In genomic region chr6:35400901-35401311, GRCh38 we compare ENCODE assay signal across 9 cellular contexts. TPM values are rescaled to one million over a fixed set of nuclear protein-coding genes. Genes with fewer than 3 reads are reported as not detected.
DNase-seq lines count a peak whose midpoint lies in the region; ATAC-seq, FAIRE-seq and TF ChIP-seq lines count a peak whose summit lies in the region.
"Had no signal": no experiment of that assay in that cellular context is flagged by ENCODE, and none has a peak within 500 bp of the region (broad histone marks: within the 10 kb centered on the region; RNA-seq: fewer than 3 reads in every experiment).

No MANE protein-coding gene starts in this region.

- H3K9me3 Mint-ChIP-seq in activated naive CD4-positive, alpha-beta T cell treated with anti-CD3 and anti-CD28 coated beads, Interleukin-2, amount 50 U/mL, for 72 hours = no peaks in the 10 kb centered on the region

- no peaks in the 10 kb centered on the region for H3K36me3 Mint-ChIP-seq in activated naive CD4-positive, alpha-beta T cell treated with anti-CD3 and anti-CD28 coated beads, Interleukin-2, amount 50 U/mL, for 72 hours

- in situ Hi-C loops in GM13976 (cut with MboI; ENCODE audit: low sequenced_read_pairs, unreplicated experiment) = no loop called here

- H3K27ac Mint-ChIP-seq in activated naive CD4-positive, alpha-beta T cell treated with anti-CD3 and anti-CD28 coated beads, Interleukin-2, amount 50 U/mL, for 72 hours = peak overlapping the region; percentile 80 to 88

- no peak for DNase-seq in activated naive CD4-positive, alpha-beta T cell treated with anti-CD3 and anti-CD28 coated beads, Interleukin-2, amount 50 U/mL, for 72 hours (ENCODE audit: low spot score in 2 of 2)
- no peak for DNase-seq in activated naive CD4-positive, alpha-beta T cell (lab: John Stamatoyannopoulos, UW)
- DNase-seq in left colon = peak in 1 of 2 donors; percentile 36
- DNase-seq in urothelium cell line (ENCODE audit: low spot score) = peak; percentile 70
- DNase-seq in cerebellar cortex (ENCODE audit: low spot score) = no peak
- DNase-seq in GM13976 (ENCODE audit: low spot score) = no peak
- DNase-seq: stimulated activated naive CD8-positive, alpha-beta T cell treated with anti-CD3 and anti-CD28 coated beads, Interleukin-15, Interleukin-2, amounts not matched to agents 100 U/mL and 50 U/mL, for 24 hours had no signal

- intact Hi-C loops in left colon (cut with DNase I, micrococcal nuclease) = no loop called here

- no peak for TF ChIP-seq CTCF in GM13976 (IDR thresholded peaks at IDR 0.05; ENCODE audit: borderline replicate concordance, control extremely low read depth, extremely low read depth, insufficient read depth, missing control alignments)

- ATAC-seq in activated naive CD4-positive, alpha-beta T cell treated with anti-CD3 and anti-CD28 coated beads, Interleukin-2, amount 50 U/mL, for 72 hours = peak in 1 of 2 donors; percentile 36
- ATAC-seq in SK-N-SH treated with all-trans-retinoic acid at 6 μM for 48 hours = peak; percentile 56; the same call in 2 of the 3 replicates
- ATAC-seq in left colon = peak; percentile 71
- ATAC-seq in GM21717 (IDR thresholded peaks at IDR 0.05; ENCODE audit: unreplicated experiment) = no peak
- ATAC-seq: stimulated activated naive CD8-positive, alpha-beta T cell treated with anti-CD3 and anti-CD28 coated beads, Interleukin-15, Interleukin-2, amounts not matched to agents 100 U/mL and 50 U/mL, for 24 hours had no signal

- no peak for FAIRE-seq in urothelium cell line (lab: Jason Lieb, UNC)

TF ChIP-seq in SK-N-SH treated with all-trans-retinoic acid at 6 μM for 48 hours, 23 proteins besides CTCF, POLR2A, EP300 and RAD21:
- TF ChIP-seq ZFP3 (CRISPR knock-in tag; IDR thresholded peaks at IDR 0.05) (no peak), ZFP30 (CRISPR knock-in tag; IDR thresholded peaks at IDR 0.05) (no peak), SNAI2 (CRISPR knock-in tag; IDR thresholded peaks at IDR 0.05) (no peak), ZNF8 (CRISPR knock-in tag; IDR thresholded peaks at IDR 0.05) (no peak), TCF4 (CRISPR knock-in tag; IDR thresholded peaks at IDR 0.05; ENCODE audit: borderline replicate concordance) (no peak), ESRRG (CRISPR knock-in tag; IDR thresholded peaks at IDR 0.05) (no peak), GLIS3 (CRISPR knock-in tag; IDR thresholded peaks at IDR 0.05) (no peak), POU6F1 (CRISPR knock-in tag; IDR thresholded peaks at IDR 0.05; ENCODE audit: borderline replicate concordance, low read depth) (no peak), ARNTL (CRISPR knock-in tag; IDR thresholded peaks at IDR 0.05; ENCODE audit: borderline replicate concordance, low read depth) (no peak), TOX (CRISPR knock-in tag; IDR thresholded peaks at IDR 0.05; ENCODE audit: borderline replicate concordance) (no peak), CSRNP3 (CRISPR knock-in tag; IDR thresholded peaks at IDR 0.05) (no peak), ZC3H10 (CRISPR knock-in tag; IDR thresholded peaks at IDR 0.05) (no peak), TSHZ2 (CRISPR knock-in tag; IDR thresholded peaks at IDR 0.05) (no peak), PPARA (CRISPR knock-in tag; IDR thresholded peaks at IDR 0.05; ENCODE audit: borderline replicate concordance) (no peak), ISL1 (CRISPR knock-in tag; IDR thresholded peaks at IDR 0.05) (no peak)
- TF ChIP-seq, protein P1, sequence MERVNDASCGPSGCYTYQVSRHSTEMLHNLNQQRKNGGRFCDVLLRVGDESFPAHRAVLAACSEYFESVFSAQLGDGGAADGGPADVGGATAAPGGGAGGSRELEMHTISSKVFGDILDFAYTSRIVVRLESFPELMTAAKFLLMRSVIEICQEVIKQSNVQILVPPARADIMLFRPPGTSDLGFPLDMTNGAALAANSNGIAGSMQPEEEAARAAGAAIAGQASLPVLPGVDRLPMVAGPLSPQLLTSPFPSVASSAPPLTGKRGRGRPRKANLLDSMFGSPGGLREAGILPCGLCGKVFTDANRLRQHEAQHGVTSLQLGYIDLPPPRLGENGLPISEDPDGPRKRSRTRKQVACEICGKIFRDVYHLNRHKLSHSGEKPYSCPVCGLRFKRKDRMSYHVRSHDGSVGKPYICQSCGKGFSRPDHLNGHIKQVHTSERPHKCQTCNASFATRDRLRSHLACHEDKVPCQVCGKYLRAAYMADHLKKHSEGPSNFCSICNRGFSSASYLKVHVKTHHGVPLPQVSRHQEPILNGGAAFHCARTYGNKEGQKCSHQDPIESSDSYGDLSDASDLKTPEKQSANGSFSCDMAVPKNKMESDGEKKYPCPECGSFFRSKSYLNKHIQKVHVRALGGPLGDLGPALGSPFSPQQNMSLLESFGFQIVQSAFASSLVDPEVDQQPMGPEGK (CRISPR knock-in tag; IDR thresholded peaks at IDR 0.05; ENCODE audit: borderline replicate concordance) = no peak
- TF ChIP-seq, protein P2, sequence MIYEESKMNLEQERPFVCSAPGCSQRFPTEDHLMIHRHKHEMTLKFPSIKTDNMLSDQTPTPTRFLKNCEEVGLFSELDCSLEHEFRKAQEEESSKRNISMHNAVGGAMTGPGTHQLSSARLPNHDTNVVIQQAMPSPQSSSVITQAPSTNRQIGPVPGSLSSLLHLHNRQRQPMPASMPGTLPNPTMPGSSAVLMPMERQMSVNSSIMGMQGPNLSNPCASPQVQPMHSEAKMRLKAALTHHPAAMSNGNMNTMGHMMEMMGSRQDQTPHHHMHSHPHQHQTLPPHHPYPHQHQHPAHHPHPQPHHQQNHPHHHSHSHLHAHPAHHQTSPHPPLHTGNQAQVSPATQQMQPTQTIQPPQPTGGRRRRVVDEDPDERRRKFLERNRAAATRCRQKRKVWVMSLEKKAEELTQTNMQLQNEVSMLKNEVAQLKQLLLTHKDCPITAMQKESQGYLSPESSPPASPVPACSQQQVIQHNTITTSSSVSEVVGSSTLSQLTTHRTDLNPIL (CRISPR knock-in tag; IDR thresholded peaks at IDR 0.05; ENCODE audit: low read depth) = no peak

RNA-seq across cellular contexts. Expression of gene FANCE, which starts 51.2 kb away (rescaled TPM):
- total RNA-seq in activated naive CD4-positive, alpha-beta T cell treated with anti-CD3 and anti-CD28 coated beads, Interleukin-2, amount 50 U/mL, for 72 hours = 10 to 100 TPM; 14.3 to 14.7 TPM
- total RNA-seq in left colon = 1 to 10 TPM; 3.8 to 4.9 TPM

RNA-seq across cellular contexts. Expression of gene PPARD, which starts 58.5 kb away (rescaled TPM):
- total RNA-seq in activated naive CD4-positive, alpha-beta T cell treated with anti-CD3 and anti-CD28 coated beads, Interleukin-2, amount 50 U/mL, for 72 hours = 10 to 100 TPM; 23.2 to 25.1 TPM
- 10 to 100 TPM; 36.0 to 68.0 TPM for total RNA-seq in left colon
